ENCODE assay signal across 8 cellular contexts in the genomic region with DNA sequence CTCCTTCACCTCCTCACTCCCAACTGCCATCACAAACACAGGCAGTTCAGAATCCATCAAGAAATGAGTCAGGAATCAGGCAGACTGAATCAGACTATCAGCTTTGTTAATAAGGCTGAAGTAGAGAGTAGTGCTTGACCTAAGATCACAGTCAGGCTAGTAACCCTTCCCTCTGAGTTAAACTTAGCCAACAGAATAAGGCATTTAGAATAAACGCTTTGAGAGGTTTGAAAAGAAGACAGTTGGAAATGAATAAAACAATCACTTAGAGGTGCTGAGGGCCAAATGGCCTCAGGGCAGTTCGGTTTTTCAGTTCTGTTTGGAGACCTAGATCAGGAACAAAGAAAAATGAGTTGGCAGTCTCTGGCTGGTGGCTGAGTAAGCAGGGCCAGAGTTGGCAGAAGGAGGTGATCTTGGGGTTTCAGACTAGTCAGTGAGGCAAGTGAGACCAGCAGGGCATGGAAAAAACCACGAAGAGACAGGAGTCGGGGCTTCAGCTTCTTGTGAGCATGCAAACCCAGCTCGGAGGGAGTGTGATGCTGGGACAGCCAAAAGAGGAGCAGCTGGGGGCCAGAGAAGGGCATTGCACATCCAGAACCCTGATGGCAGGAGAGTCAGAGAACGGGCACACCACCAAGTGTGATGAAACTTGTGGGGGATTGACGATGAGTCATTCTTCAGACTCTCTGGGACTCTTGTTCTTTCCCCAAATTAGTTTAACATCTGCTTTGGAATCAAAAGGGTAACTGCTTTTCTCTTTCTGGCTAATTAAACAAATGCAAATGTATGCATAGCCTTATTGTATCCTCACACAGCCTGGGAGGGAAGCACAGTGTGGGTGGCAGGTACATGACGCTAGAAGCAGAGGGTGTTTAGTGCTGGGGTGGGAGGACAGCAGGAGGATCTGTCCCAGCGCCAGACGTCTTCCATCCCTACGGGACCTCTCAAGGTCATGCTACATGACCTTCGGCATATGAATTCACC. TPM values are rescaled to one million over a fixed set of nuclear protein-coding genes. Genes with fewer than 3 reads are reported as not detected.
DNase-seq lines count a peak whose midpoint lies in the region; ATAC-seq, FAIRE-seq and TF ChIP-seq lines count a peak whose summit lies in the region.

No MANE protein-coding gene starts in this region.

- H3K36me3 Mint-ChIP-seq in nephron progenitor cell (ENCODE audit: low read depth), result no peaks in the 10 kb centered on the region

- ATAC-seq in GM21717 (IDR thresholded peaks at IDR 0.05; ENCODE audit: unreplicated experiment) (peak; percentile 57), lung (ENCODE audit: insufficient read depth, low FRiP score) (peak; percentile 48), upper lobe of left lung (ENCODE audit: low FRiP score in 2 of 2) (peak; percentile 67 to 91)

- H3K27me3 ChIP-seq in bronchial epithelial cell (ENCODE audit: control insufficient read depth, insufficient read depth, low read length), result no peaks in the 10 kb centered on the region
- H3K27me3 ChIP-seq in lung (ENCODE audit: control insufficient read depth, insufficient read depth), result no peaks in the 10 kb centered on the region
- no peaks in the 10 kb centered on the region for H3K27me3 ChIP-seq in upper lobe of left lung

- peak; percentile 66 for FAIRE-seq in bronchial epithelial cell (lab: Jason Lieb, UNC)

- H3K4me3 ChIP-seq in bronchial epithelial cell (ENCODE audit: low read depth, low read length) (no peak overlapping the region), lung (no peak overlapping the region), upper lobe of left lung (no peak overlapping the region)

- no peak for TF ChIP-seq POLR2A in upper lobe of left lung (IDR thresholded peaks at IDR 0.05)

- TF ChIP-seq EP300 in upper lobe of left lung (IDR thresholded peaks at IDR 0.05), result no peak

- no peaks in the 10 kb centered on the region for H3K36me3 ChIP-seq in bronchial epithelial cell (ENCODE audit: control insufficient read depth, insufficient read depth, low read length)
- H3K36me3 ChIP-seq in lung (ENCODE audit: control insufficient read depth in 2 of 2, insufficient read depth in 2 of 2, low read length in 2 of 2), result no peaks in the 10 kb centered on the region
- H3K36me3 ChIP-seq in upper lobe of left lung, result no peaks in the 10 kb centered on the region

- H3K27ac Mint-ChIP-seq in nephron progenitor cell, result no peak overlapping the region

- H3K27ac ChIP-seq in lung (ENCODE audit: low read depth in 1 of 2, low read length in 1 of 2), result peak overlapping the region; percentile 36 to 37
- H3K27ac ChIP-seq in upper lobe of left lung, result peak overlapping the region; percentile 53 to 78 (median 72)

- H3K4me1 ChIP-seq in lung (ENCODE audit: control insufficient read depth in 2 of 2, insufficient read depth in 2 of 2, low read length in 2 of 2), result peaks cover 0 to 1% of the 10 kb centered on the region in 2 donors
- peaks cover 8 to 19% (median 16%) of the 10 kb centered on the region in 4 donors for H3K4me1 ChIP-seq in upper lobe of left lung

- peaks cover 4% of the 10 kb centered on the region for H3K4me1 Mint-ChIP-seq in nephron progenitor cell

- WGBS in lung, 2 donors, result 40 to 48% methylated on average over 12 of the region's 12 CpGs
- 53 to 55% methylated on average over 12 of the region's 12 CpGs for WGBS in upper lobe of left lung, 2 donors

- no peaks in the 10 kb centered on the region for H3K9me3 ChIP-seq in lung (ENCODE audit: control insufficient read depth in 2 of 2, insufficient read depth in 1 of 2, low read length in 1 of 2)
- no peaks in the 10 kb centered on the region for H3K9me3 ChIP-seq in upper lobe of left lung

- no peak overlapping the region for H3K4me3 Mint-ChIP-seq in nephron progenitor cell

- H3K27me3 Mint-ChIP-seq in nephron progenitor cell (ENCODE audit: low read depth, poor library complexity), result peaks cover 3% of the 10 kb centered on the region

- H3K9me3 Mint-ChIP-seq in nephron progenitor cell, result no peaks in the 10 kb centered on the region

- TF ChIP-seq CTCF in bronchial epithelial cell (IDR thresholded peaks at IDR 0.05; ENCODE audit: insufficient read depth, low read length, severe bottlenecking), result no peak
- no peak for TF ChIP-seq CTCF in lung (IDR thresholded peaks at IDR 0.05; ENCODE audit: control extremely low read depth, extremely low read depth)
- TF ChIP-seq CTCF in upper lobe of left lung (IDR thresholded peaks at IDR 0.05), result no peak
- TF ChIP-seq CTCF in nephron progenitor cell (IDR thresholded peaks at IDR 0.05), result no peak

- DNase-seq in Daoy (ENCODE audit: low read depth) (peak; percentile 87), NCI-H460 (ENCODE audit: extremely low read depth, low read depth) (peak; percentile 30), bronchial epithelial cell (ENCODE audit: low read depth) (peak; percentile 89), lung (ENCODE audit: low spot score) (peak; percentile 74), upper lobe of left lung (peak in 1 of 2 donors; percentile 63), nephron progenitor cell (no peak), GM19238 (ENCODE audit: insufficient read length, low spot score) (no peak)

RNA-seq across cellular contexts. Expression of a gene that starts 54.8 kb away (rescaled TPM):
- total RNA-seq in Daoy (2014; rRNA removed; shearing (Covaris generic)), result 38.8 and 43.0 TPM in 2 replicates
- 17.7 and 19.0 TPM in 2 replicates for total RNA-seq in NCI-H460 (2014; rRNA removed; shearing (Covaris generic))
- polyA plus RNA-seq in NCI-H460 (2014; cell fraction: nucleus; rRNA removed), result 18.7 and 25.1 TPM in 2 replicates
- 47.5 and 57.1 TPM in 2 replicates for total RNA-seq in bronchial epithelial cell
- total RNA-seq in lung, result 10 to 100 TPM; 19.3 to 27.1 TPM
- 10 to 100 TPM in 1 of 2 donors, 1 to 10 TPM in 1; 8.8 to 10.2 TPM for polyA plus RNA-seq in lung
- total RNA-seq in upper lobe of left lung, result 10 to 100 TPM; 21.8 to 65.0 (median 33.9) TPM

Comparison
In these comparisons a context has a peak if more than half of its experiments do, and no peak if none do; other contexts are left out.
1. DNase-seq: peak in Daoy (single experiment), NCI-H460 (single experiment), bronchial epithelial cell (single experiment) and lung (single experiment); none in nephron progenitor cell (single experiment) and GM19238 (single experiment).
2. Peak in every context shown above with its lines, with median percentiles within 50 percentile points of each other: ATAC-seq.